Comparison of ENCODE assay signal across 1 cellular context in the genomic region with DNA sequence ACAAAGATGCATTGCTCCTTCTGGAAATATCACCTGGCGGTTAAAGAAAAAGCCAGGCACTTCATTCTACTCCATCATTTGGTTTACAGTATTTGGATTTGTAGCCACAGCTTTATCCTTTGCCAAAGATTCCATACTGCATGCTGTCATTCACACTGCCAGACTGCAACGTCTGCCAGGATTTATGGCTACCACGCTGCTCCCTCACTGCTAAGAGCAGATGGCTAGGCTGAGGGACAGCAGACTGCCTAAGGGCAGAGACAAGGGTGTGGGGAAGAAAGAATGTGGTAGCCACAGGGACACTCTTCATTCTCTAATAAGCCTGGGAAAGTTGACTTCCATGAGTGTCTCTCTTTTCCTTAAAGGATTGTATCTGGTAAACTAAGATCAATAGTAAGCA.
TF ChIP-seq lines count a peak whose summit lies in the region.

No MANE protein-coding gene starts in this region.

TF ChIP-seq in GM23338, 12 proteins besides CTCF, POLR2A, EP300 and RAD21 (continued from another document):
- TF ChIP-seq, protein P1, sequence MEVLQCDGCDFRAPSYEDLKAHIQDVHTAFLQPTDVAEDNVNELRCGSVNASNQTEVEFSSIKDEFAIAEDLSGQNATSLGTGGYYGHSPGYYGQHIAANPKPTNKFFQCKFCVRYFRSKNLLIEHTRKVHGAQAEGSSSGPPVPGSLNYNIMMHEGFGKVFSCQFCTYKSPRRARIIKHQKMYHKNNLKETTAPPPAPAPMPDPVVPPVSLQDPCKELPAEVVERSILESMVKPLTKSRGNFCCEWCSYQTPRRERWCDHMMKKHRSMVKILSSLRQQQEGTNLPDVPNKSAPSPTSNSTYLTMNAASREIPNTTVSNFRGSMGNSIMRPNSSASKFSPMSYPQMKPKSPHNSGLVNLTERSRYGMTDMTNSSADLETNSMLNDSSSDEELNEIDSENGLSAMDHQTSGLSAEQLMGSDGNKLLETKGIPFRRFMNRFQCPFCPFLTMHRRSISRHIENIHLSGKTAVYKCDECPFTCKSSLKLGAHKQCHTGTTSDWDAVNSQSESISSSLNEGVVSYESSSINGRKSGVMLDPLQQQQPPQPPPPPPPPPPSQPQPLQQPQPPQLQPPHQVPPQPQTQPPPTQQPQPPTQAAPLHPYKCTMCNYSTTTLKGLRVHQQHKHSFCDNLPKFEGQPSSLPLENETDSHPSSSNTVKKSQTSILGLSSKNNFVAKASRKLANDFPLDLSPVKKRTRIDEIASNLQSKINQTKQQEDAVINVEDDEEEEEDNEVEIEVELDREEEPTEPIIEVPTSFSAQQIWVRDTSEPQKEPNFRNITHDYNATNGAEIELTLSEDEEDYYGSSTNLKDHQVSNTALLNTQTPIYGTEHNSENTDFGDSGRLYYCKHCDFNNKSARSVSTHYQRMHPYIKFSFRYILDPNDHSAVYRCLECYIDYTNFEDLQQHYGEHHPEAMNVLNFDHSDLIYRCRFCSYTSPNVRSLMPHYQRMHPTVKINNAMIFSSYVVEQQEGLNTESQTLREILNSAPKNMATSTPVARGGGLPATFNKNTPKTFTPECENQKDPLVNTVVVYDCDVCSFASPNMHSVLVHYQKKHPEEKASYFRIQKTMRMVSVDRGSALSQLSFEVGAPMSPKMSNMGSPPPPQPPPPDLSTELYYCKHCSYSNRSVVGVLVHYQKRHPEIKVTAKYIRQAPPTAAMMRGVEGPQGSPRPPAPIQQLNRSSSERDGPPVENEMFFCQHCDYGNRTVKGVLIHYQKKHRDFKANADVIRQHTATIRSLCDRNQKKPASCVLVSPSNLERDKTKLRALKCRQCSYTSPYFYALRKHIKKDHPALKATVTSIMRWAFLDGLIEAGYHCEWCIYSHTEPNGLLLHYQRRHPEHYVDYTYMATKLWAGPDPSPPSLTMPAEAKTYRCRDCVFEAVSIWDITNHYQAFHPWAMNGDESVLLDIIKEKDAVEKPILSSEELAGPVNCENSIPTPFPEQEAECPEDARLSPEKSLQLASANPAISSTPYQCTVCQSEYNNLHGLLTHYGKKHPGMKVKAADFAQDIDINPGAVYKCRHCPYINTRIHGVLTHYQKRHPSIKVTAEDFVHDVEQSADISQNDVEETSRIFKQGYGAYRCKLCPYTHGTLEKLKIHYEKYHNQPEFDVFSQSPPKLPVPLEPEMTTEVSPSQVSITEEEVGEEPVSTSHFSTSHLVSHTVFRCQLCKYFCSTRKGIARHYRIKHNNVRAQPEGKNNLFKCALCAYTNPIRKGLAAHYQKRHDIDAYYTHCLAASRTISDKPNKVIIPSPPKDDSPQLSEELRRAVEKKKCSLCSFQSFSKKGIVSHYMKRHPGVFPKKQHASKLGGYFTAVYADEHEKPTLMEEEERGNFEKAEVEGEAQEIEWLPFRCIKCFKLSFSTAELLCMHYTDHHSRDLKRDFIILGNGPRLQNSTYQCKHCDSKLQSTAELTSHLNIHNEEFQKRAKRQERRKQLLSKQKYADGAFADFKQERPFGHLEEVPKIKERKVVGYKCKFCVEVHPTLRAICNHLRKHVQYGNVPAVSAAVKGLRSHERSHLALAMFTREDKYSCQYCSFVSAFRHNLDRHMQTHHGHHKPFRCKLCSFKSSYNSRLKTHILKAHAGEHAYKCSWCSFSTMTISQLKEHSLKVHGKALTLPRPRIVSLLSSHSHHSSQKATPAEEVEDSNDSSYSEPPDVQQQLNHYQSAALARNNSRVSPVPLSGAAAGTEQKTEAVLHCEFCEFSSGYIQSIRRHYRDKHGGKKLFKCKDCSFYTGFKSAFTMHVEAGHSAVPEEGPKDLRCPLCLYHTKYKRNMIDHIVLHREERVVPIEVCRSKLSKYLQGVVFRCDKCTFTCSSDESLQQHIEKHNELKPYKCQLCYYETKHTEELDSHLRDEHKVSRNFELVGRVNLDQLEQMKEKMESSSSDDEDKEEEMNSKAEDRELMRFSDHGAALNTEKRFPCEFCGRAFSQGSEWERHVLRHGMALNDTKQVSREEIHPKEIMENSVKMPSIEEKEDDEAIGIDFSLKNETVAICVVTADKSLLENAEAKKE (CRISPR knock-in tag; IDR thresholded peaks at IDR 0.05) = no peak; the same call in 1 of the 2 replicates
- no peak for TF ChIP-seq STAT1 (IDR thresholded peaks at IDR 0.05; ENCODE audit: unreplicated experiment)
- TF ChIP-seq POLR2AphosphoS5 (IDR thresholded peaks at IDR 0.05; ENCODE audit: low read depth) = no peak
